ENCODE assay signal across 19 cellular contexts in genomic region chr12:31120392-31121008, GRCh38. TPM values are rescaled to one million over a fixed set of nuclear protein-coding genes. Genes with fewer than 3 reads are reported as not detected.
DNase-seq lines count a peak whose midpoint lies in the region; ATAC-seq and TF ChIP-seq lines count a peak whose summit lies in the region.
"Had no signal": no experiment of that assay in that cellular context is flagged by ENCODE, and none has a peak within 500 bp of the region (broad histone marks: within the 10 kb centered on the region; RNA-seq: fewer than 3 reads in every experiment).

No MANE protein-coding gene starts in this region.

- H3K4me3 ChIP-seq in iPS-18c (ENCODE audit: insufficient read depth, low read depth, low read length) = peak overlapping the region; percentile 34; the same call in 1 of the 2 replicates
- peak overlapping the region; percentile 56 for H3K4me3 ChIP-seq in psoas muscle
- no peak overlapping the region for H3K4me3 ChIP-seq in gastroesophageal sphincter
- H3K4me3 ChIP-seq in spleen = no peak overlapping the region
- H3K4me3 ChIP-seq: vagina had no signal

- H3K4me3 Mint-ChIP-seq in activated naive CD8-positive, alpha-beta T cell = peak overlapping the region; percentile 74
- no peak overlapping the region for H3K4me3 Mint-ChIP-seq in MCF 10A (ENCODE audit: unreplicated experiment)
- H3K4me3 Mint-ChIP-seq: activated naive CD4-positive, alpha-beta T cell treated with anti-CD3 and anti-CD28 coated beads, Interleukin-2, amount 10 ng/mL, durations not matched to agents 7 days and 5 days; T-helper 2 cell treated with Interferon-gamma antibody and Interleukin-4, amounts not matched to agents 5 μg/mL and 100 μg/mL, for 36 hours had no signal

- TF ChIP-seq POLR2A in gastroesophageal sphincter (IDR thresholded peaks at IDR 0.05) = no peak
- TF ChIP-seq POLR2A in spleen (IDR thresholded peaks at IDR 0.05) = no peak

- no peak overlapping the region for H3K27ac Mint-ChIP-seq in activated naive CD8-positive, alpha-beta T cell
- no peak overlapping the region for H3K27ac Mint-ChIP-seq in MCF 10A (ENCODE audit: low read depth, unreplicated experiment)
- H3K27ac Mint-ChIP-seq: activated naive CD4-positive, alpha-beta T cell treated with anti-CD3 and anti-CD28 coated beads, Interleukin-2, amount 10 ng/mL, durations not matched to agents 7 days and 5 days; T-helper 2 cell treated with Interferon-gamma antibody and Interleukin-4, amounts not matched to agents 5 μg/mL and 100 μg/mL, for 36 hours had no signal

- CTCF ChIA-PET in MCF 10A (lab: Yijun Ruan, JAX) = no interaction called here

- H3K27me3 ChIP-seq in psoas muscle (ENCODE audit: insufficient read depth in 3 of 3, low read length in 2 of 3) = peaks cover 0 to 23% (median 22%) of the 10 kb centered on the region in 3 donors
- H3K27me3 ChIP-seq in gastroesophageal sphincter = peaks cover 42% of the 10 kb centered on the region
- peaks cover 0 to 39% (median 25%) of the 10 kb centered on the region in 7 donors for H3K27me3 ChIP-seq in spleen (replicated peaks in 1 of 7)
- H3K27me3 ChIP-seq: vagina had no signal

- no peaks in the 10 kb centered on the region for H3K9me3 ChIP-seq in iPS-18c (ENCODE audit: control insufficient read depth, insufficient read depth, low read length)
- no peaks in the 10 kb centered on the region for H3K9me3 ChIP-seq in psoas muscle
- H3K9me3 ChIP-seq in gastroesophageal sphincter = no peaks in the 10 kb centered on the region
- no peaks in the 10 kb centered on the region for H3K9me3 ChIP-seq in spleen
- H3K9me3 ChIP-seq: vagina had no signal

- DNase-seq in NCI-H2171 treated with DMSO at 0.1 percent for 48 hours (lab: John Stamatoyannopoulos, UW) = peak; percentile 45
- no peak for DNase-seq in NCI-H2171 (lab: John Stamatoyannopoulos, UW)
- no peak for DNase-seq in psoas muscle
- no peak for DNase-seq in MCF 10A (ENCODE audit: unreplicated experiment)
- no peak for DNase-seq in spleen
- DNase-seq: activated CD4-positive, alpha-beta T cell treated with anti-CD3 and anti-CD28 coated beads for 4 hours; activated CD8-positive, alpha-beta memory T cell treated with anti-CD3 and anti-CD28 coated beads, Interleukin-2, amount 50 U/mL, for 4 hours; activated naive CD4-positive, alpha-beta T cell treated with anti-CD3 and anti-CD28 coated beads, Interleukin-2, amount 10 ng/mL, durations not matched to agents 7 days and 5 days; dermis blood vessel endothelial cell; NCI-H1092 treated with DMSO at 0.1 percent for 48 hours had no signal

- H3K27ac ChIP-seq in psoas muscle (no peak overlapping the region), gastroesophageal sphincter (no peak overlapping the region), spleen (no peak overlapping the region)
- H3K27ac ChIP-seq: KMS-11, vagina had no signal

- no peak for TF ChIP-seq EP300 in gastroesophageal sphincter (IDR thresholded peaks at IDR 0.05)

- ATAC-seq in psoas muscle = peak in 1 of 4 donors; percentile 26
- ATAC-seq in gastroesophageal sphincter = no peak
- ATAC-seq: left lobe of liver, Right ventricle myocardium inferior had no signal

- WGBS in psoas muscle, 3 donors = 11 to 77% (median 38%) methylated on average over 6 to 26 of the region's 26 CpGs
- WGBS in gastroesophageal sphincter (ENCODE audit: low coverage in 1 of 2), 2 donors = 62% methylated on average over 6 of the region's 26 CpGs; no CpG with 5 or more reads in 1 of the 2 donors
- 27 to 90% (median 60%) methylated on average over 2 to 26 of the region's 26 CpGs for WGBS in spleen, 5 donors

- BruUV-seq in MCF 10A (replicated peaks; lab: Mats Ljungman, UMichigan) = no TSS peak

- no peaks in the 10 kb centered on the region for H3K9me3 Mint-ChIP-seq in activated naive CD8-positive, alpha-beta T cell (ENCODE audit: low read depth)
- no peaks in the 10 kb centered on the region for H3K9me3 Mint-ChIP-seq in MCF 10A (ENCODE audit: unreplicated experiment)
- H3K9me3 Mint-ChIP-seq: activated naive CD4-positive, alpha-beta T cell treated with anti-CD3 and anti-CD28 coated beads, Interleukin-2, amount 10 ng/mL, durations not matched to agents 7 days and 5 days; CD4-positive, alpha-beta memory T cell; T-helper 2 cell treated with Interferon-gamma antibody and Interleukin-4, amounts not matched to agents 5 μg/mL and 100 μg/mL, for 36 hours had no signal

- H3K4me1 ChIP-seq in psoas muscle = peaks cover 9% of the 10 kb centered on the region
- H3K4me1 ChIP-seq in gastroesophageal sphincter = peaks cover 0 to 35% (median 18%) of the 10 kb centered on the region in 3 donors
- peaks cover 3 to 34% (median 23%) of the 10 kb centered on the region in 6 donors for H3K4me1 ChIP-seq in spleen

- no peaks in the 10 kb centered on the region for H3K36me3 Mint-ChIP-seq in activated naive CD8-positive, alpha-beta T cell
- no peaks in the 10 kb centered on the region for H3K36me3 Mint-ChIP-seq in MCF 10A (ENCODE audit: insufficient read depth, unreplicated experiment)
- H3K36me3 Mint-ChIP-seq: activated naive CD4-positive, alpha-beta T cell treated with anti-CD3 and anti-CD28 coated beads, Interleukin-2, amount 10 ng/mL, durations not matched to agents 7 days and 5 days; CD4-positive, alpha-beta memory T cell had no signal

- H3K36me3 ChIP-seq in psoas muscle (ENCODE audit: insufficient read depth in 1 of 2, low read depth in 1 of 2) (no peaks in the 10 kb centered on the region), gastroesophageal sphincter (no peaks in the 10 kb centered on the region), spleen (no peaks in the 10 kb centered on the region)
- H3K36me3 ChIP-seq: vagina had no signal

- peaks cover 1% of the 10 kb centered on the region for H3K27me3 Mint-ChIP-seq in activated naive CD8-positive, alpha-beta T cell
- H3K27me3 Mint-ChIP-seq in MCF 10A (ENCODE audit: insufficient read depth, unreplicated experiment) = no peaks in the 10 kb centered on the region

- TF ChIP-seq CTCF in psoas muscle (IDR thresholded peaks at IDR 0.05) = no peak
- no peak for TF ChIP-seq CTCF in gastroesophageal sphincter (IDR thresholded peaks at IDR 0.05)
- TF ChIP-seq CTCF in MCF 10A (IDR thresholded peaks at IDR 0.05; ENCODE audit: unreplicated experiment) = no peak
- TF ChIP-seq CTCF in spleen (IDR thresholded peaks at IDR 0.05 in 8 of 11, conservative IDR thresholded peaks at IDR 0.05 in 3 of 11) = no peak

- H3K4me1 Mint-ChIP-seq in activated naive CD8-positive, alpha-beta T cell (ENCODE audit: low read depth) = peaks cover 8% of the 10 kb centered on the region
- H3K4me1 Mint-ChIP-seq in MCF 10A (ENCODE audit: insufficient read depth, unreplicated experiment) = no peaks in the 10 kb centered on the region

- POLR2A ChIA-PET in MCF 10A (lab: Yijun Ruan, JAX) = no interaction called here

- intact Hi-C loops in psoas muscle (cut with DNase I) = no loop called here
- intact Hi-C loops in MCF 10A (cut with micrococcal nuclease) = no loop called here
- intact Hi-C loops in spleen (cut with DNase I; ENCODE audit: low total_unique reads) = no loop called here

RNA-seq across cellular contexts. Expression of gene DDX11, which starts 46.8 kb away (rescaled TPM):
- total RNA-seq in psoas muscle (10 to 100 TPM in 3 of 4 donors, 1 to 10 TPM in 1; 4.8 to 19.2 (median 15.9) TPM), gastroesophageal sphincter (10 to 100 TPM in 2 of 4 donors, 1 to 10 TPM in 2; 3.6 to 25.5 (median 12.1) TPM), MCF 10A (2022) (47.8 and 48.7 TPM in 2 replicates), spleen (10 to 100 TPM; 15.9 to 66.7 (median 45.3) TPM)
- polyA plus RNA-seq in psoas muscle (1 to 10 TPM; 4.5 to 6.8 (median 6.2) TPM), spleen (10 to 100 TPM; 13.3 to 31.0 (median 15.2) TPM)

Comparison
In these comparisons a context has a peak if more than half of its experiments do, and no peak if none do; other contexts are left out.
1. H3K4me3 ChIP-seq: peak in iPS-18c (single experiment) and psoas muscle (single experiment); none in gastroesophageal sphincter (0 of 2) and spleen (0 of 8).